ENCODE assay signal across 8 cellular contexts in genomic region chr1:65792671-65793358, GRCh38. TPM values are rescaled to one million over a fixed set of nuclear protein-coding genes. Genes with fewer than 3 reads are reported as not detected.
DNase-seq lines count a peak whose midpoint lies in the region; ATAC-seq and TF ChIP-seq lines count a peak whose summit lies in the region.

PDE4B (plus strand) TSS chr1:65792895.

- peaks cover 0 to 6% of the 10 kb centered on the region in 2 donors for H3K27me3 ChIP-seq in Peyer's patch
- H3K27me3 ChIP-seq in neutrophil, result peaks cover 55% of the 10 kb centered on the region

- no peak for TF ChIP-seq POLR2A in Peyer's patch (IDR thresholded peaks at IDR 0.05)

- H3K27ac ChIP-seq in Peyer's patch (peak within 1 kb of the TSS in 1 of 4 donors; percentile 17), neutrophil (no peak within 1 kb of the TSS)

- H3K4me3 ChIP-seq in Peyer's patch (peak within 1 kb of the TSS; percentile 4 to 45 (median 29)), fibroblast of pulmonary artery (replicated peaks; ENCODE audit: low read depth, low read length) (peak within 1 kb of the TSS; percentile 35), neutrophil (ENCODE audit: low read depth in 1 of 2, low read length in 1 of 2) (peak within 1 kb of the TSS; percentile 28 to 45)

- ATAC-seq in HG03520 (IDR thresholded peaks at IDR 0.05; ENCODE audit: unreplicated experiment), result no peak

- DNase-seq in NCI-H748 (lab: John Stamatoyannopoulos, UW; ENCODE audit: unreplicated experiment) (peak; percentile 57), NCI-H748 treated with DMSO at 0.1 percent for 48 hours (lab: John Stamatoyannopoulos, UW) (no peak), Peyer's patch (peak in 1 of 3 donors; percentile 41), fibroblast of pulmonary artery (ENCODE audit: low read depth) (peak; percentile 16), T-helper 9 cell (no peak), NCI-H187 treated with DMSO at 0.1 percent for 48 hours (lab: John Stamatoyannopoulos, UW) (no peak)

- H3K36me3 ChIP-seq in Peyer's patch (no peaks in the 10 kb centered on the region), neutrophil (no peaks in the 10 kb centered on the region)

- H3K4me1 ChIP-seq in Peyer's patch, result peaks cover 0 to 10% (median 0%) of the 10 kb centered on the region in 4 donors
- peaks cover 26 to 28% of the 10 kb centered on the region in 2 experiments for H3K4me1 ChIP-seq in neutrophil (ENCODE audit: control insufficient read depth in 1 of 2, insufficient read depth in 1 of 2, low read depth in 1 of 2, low read length in 1 of 2)

- no peaks in the 10 kb centered on the region for H3K9me3 ChIP-seq in Peyer's patch
- H3K9me3 ChIP-seq in neutrophil, result no peaks in the 10 kb centered on the region

- TF ChIP-seq CTCF in Peyer's patch (IDR thresholded peaks at IDR 0.05) (no peak), fibroblast of pulmonary artery (IDR thresholded peaks at IDR 0.05; ENCODE audit: low read length, missing control alignments) (no peak), neutrophil (IDR thresholded peaks at IDR 0.05) (no peak)

RNA-seq across cellular contexts. Expression of gene PDE4B, which starts in this region (rescaled TPM):
- total RNA-seq in Peyer's patch, result 10 to 100 TPM in 2 of 4 donors, 1 to 10 TPM in 2; 2.1 to 96.6 (median 9.6) TPM

Comparison
In these comparisons a context has a peak if more than half of its experiments do, and no peak if none do; other contexts are left out.
1. DNase-seq: peak in NCI-H748 (single experiment) and fibroblast of pulmonary artery (single experiment); none in NCI-H748 treated with DMSO at 0.1 percent for 48 hours (single experiment), T-helper 9 cell (single experiment) and NCI-H187 treated with DMSO at 0.1 percent for 48 hours (single experiment).
2. Peak in every context shown above with its lines, with median percentiles within 50 percentile points of each other: H3K4me3 ChIP-seq.